In genomic region chr3:72113564-72113963, GRCh38 we compare ENCODE assay signal across 1 cellular context.
TF ChIP-seq lines count a peak whose summit lies in the region.

No MANE protein-coding gene starts in this region.

TF ChIP-seq in HEK293, 187 proteins besides CTCF, POLR2A, EP300 and RAD21:
- TF ChIP-seq HIC1 (tag by site-specific recombination; IDR thresholded peaks at IDR 0.05) = no peak
- TF ChIP-seq, protein P1, sequence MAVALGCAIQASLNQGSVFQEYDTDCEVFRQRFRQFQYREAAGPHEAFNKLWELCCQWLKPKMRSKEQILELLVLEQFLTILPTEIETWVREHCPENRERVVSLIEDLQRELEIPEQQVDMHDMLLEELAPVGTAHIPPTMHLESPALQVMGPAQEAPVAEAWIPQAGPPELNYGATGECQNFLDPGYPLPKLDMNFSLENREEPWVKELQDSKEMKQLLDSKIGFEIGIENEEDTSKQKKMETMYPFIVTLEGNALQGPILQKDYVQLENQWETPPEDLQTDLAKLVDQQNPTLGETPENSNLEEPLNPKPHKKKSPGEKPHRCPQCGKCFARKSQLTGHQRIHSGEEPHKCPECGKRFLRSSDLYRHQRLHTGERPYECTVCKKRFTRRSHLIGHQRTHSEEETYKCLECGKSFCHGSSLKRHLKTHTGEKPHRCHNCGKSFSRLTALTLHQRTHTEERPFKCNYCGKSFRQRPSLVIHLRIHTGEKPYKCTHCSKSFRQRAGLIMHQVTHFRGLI (tag by site-specific recombination; IDR thresholded peaks at IDR 0.05) = peak; percentile 58; the same call in 1 of the 2 replicates
